ENCODE assay signal across 1 cellular context in genomic region chr9:7405924-7406604, GRCh38.
TF ChIP-seq lines count a peak whose summit lies in the region.

No MANE protein-coding gene starts in this region.

TF ChIP-seq in GM12878, 131 proteins besides CTCF, POLR2A, EP300 and RAD21 (continued from another document):
- TF ChIP-seq MYB (IDR thresholded peaks at IDR 0.05; ENCODE audit: borderline replicate concordance, low read depth, low read length) (no peak), YY1 (IDR thresholded peaks at IDR 0.05; ENCODE audit: low read depth, low read length) (no peak), ATF2 (IDR thresholded peaks at IDR 0.05; ENCODE audit: low read length) (no peak)
TF ChIP-seq in GM12878: peak in this region for 7.
